In genomic region chr17:13002761-13003453, GRCh38 we compare ENCODE assay signal across 8 cellular contexts.
A peak's percentile ranks its signal among the peaks of the same experiment; 100 is the strongest.
DNase-seq lines count a peak whose midpoint lies in the region; ATAC-seq and TF ChIP-seq lines count a peak whose summit lies in the region.

No MANE protein-coding gene starts in this region.

- H3K4me2 ChIP-seq in MM.1S (ENCODE audit: low read depth, low read length): no peak overlapping the region

- H3K9me3 ChIP-seq in MM.1S (replicated peaks; ENCODE audit: insufficient read depth, low read length): no peaks in the 10 kb centered on the region

- H3K4me3 ChIP-seq in MM.1S (ENCODE audit: low read length): no peak overlapping the region

- H3K36me3 ChIP-seq in MM.1S (replicated peaks; ENCODE audit: insufficient read depth, low read length): peaks cover 27% of the 10 kb centered on the region

- TF ChIP-seq CTCF in MM.1S (IDR thresholded peaks at IDR 0.05; ENCODE audit: low read length): peak; percentile 87

- no peaks in the 10 kb centered on the region for H4K20me1 ChIP-seq in MM.1S (ENCODE audit: insufficient read depth, low read length)

- H3K9ac ChIP-seq in MM.1S (ENCODE audit: low read length): no peak overlapping the region

- no peak overlapping the region for H2AFZ ChIP-seq in MM.1S (ENCODE audit: low read length)

- no peaks in the 10 kb centered on the region for H3K9me2 ChIP-seq in MM.1S (replicated peaks; ENCODE audit: insufficient read depth, low read length)

- DNase-seq in NCI-H510A treated with DMSO at 0.1 percent for 48 hours (lab: John Stamatoyannopoulos, UW) (peak; percentile 43), NCI-H510A (lab: John Stamatoyannopoulos, UW) (no peak), MM.1S (peak; percentile 44), UCSD-AML1 (lab: John Stamatoyannopoulos, UW; ENCODE audit: unreplicated experiment) (peak; percentile 51), cerebellar cortex (ENCODE audit: low spot score) (peak; percentile 91), kidney glomerular epithelial cell (lab: John Stamatoyannopoulos, UW) (peak; percentile 72)
- peak; percentile 54 for DNase-seq in stimulated activated CD4-positive, alpha-beta T cell treated with anti-CD3 and anti-CD28 coated beads, Interleukin-4, amount 100 ng/mL, for 1 hour

- H3K27me3 ChIP-seq in MM.1S (replicated peaks; ENCODE audit: insufficient read depth, low read length): no peaks in the 10 kb centered on the region

- no peak for ATAC-seq in GM19397 (IDR thresholded peaks at IDR 0.05; ENCODE audit: unreplicated experiment)

- H3K4me1 ChIP-seq in MM.1S (ENCODE audit: low read length): no peaks in the 10 kb centered on the region

- peaks cover 7% of the 10 kb centered on the region for H3K79me2 ChIP-seq in MM.1S (ENCODE audit: low read length)

- H3F3A ChIP-seq in MM.1S (ENCODE audit: insufficient read depth, low read length): 0 out of 2 replicates have a peak, but pooled peaks cover 2% of the 10 kb centered on the region

- H3K27ac ChIP-seq in MM.1S (ENCODE audit: low read length): no peak overlapping the region
